Comparison of ENCODE assay signal across 27 cellular contexts in the genomic region with DNA sequence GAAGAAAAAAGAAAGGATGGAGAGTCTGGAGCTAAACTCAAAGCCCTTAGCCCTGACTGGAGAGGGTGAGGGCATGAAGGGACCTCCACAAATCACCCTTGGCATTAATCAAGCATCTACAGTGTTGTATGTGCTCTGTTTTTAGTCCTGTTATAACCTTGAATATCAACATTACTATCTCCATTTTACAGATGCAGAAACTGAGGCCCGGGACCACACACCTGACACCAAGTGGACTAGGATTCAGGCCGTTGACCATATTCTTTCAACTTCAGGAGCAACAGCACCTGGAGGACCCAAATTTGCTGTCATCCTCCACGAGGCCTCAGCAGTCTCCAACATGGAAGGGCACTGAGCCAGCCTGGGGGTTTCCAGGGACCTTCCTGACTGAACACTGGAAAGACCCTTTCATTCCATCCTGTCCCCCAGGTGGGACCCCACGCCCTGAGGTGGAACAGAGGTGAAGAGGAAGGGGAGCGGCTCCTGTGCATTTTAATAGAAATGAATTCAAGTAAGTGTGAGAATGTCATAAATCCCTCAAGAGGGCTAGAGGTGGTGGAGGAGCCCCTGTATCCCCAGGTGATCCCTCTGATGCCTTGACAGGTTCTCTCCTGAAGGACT. TPM values are rescaled to one million over a fixed set of nuclear protein-coding genes. Genes with fewer than 3 reads are reported as not detected.
DNase-seq lines count a peak whose midpoint lies in the region; ATAC-seq, FAIRE-seq and TF ChIP-seq lines count a peak whose summit lies in the region.
"Had no signal": no experiment of that assay in that cellular context is flagged by ENCODE, and none has a peak within 500 bp of the region (broad histone marks: within the 10 kb centered on the region; RNA-seq: fewer than 3 reads in every experiment).

No MANE protein-coding gene starts in this region.

- TF ChIP-seq CTCF in HepG2 (CRISPR knock-in tag; IDR thresholded peaks at IDR 0.05) (no peak), right lobe of liver (IDR thresholded peaks at IDR 0.05) (no peak), K562 (IDR thresholded peaks at IDR 0.05 in 2 of 3, conservative IDR thresholded peaks at IDR 0.05 in 1 of 3; ENCODE audit: insufficient read depth in 2 of 3, low read depth in 1 of 3, low read length in 3 of 3) (no peak)

- H3K79me2 ChIP-seq in HepG2 (ENCODE audit: insufficient read depth, low read length) (no peaks in the 10 kb centered on the region), K562 (ENCODE audit: control insufficient read depth, insufficient read depth, low read length) (no peaks in the 10 kb centered on the region)

- no peak overlapping the region for H3K27ac ChIP-seq in HepG2 (ENCODE audit: extremely low read length, insufficient read depth, low read length)
- no peak overlapping the region for H3K27ac ChIP-seq in right lobe of liver
- no peak overlapping the region for H3K27ac ChIP-seq in K562 (ENCODE audit: extremely low read depth, low read depth, low read length)
- H3K27ac ChIP-seq: A549, Peyer's patch, SK-N-MC had no signal

- CTCF ChIA-PET in HepG2 (lab: Yijun Ruan, JAX; ENCODE audit: low intra/inter-chr PET ratio, low total read pairs) = no interaction called here
- CTCF ChIA-PET in K562 (lab: Yijun Ruan, JAX; ENCODE audit: low intra/inter-chr PET ratio) = no interaction called here

- no peak for DNase-seq in HepG2 (ENCODE audit: low spot score)
- no peak for DNase-seq in right lobe of liver
- DNase-seq in K562 (ENCODE audit: extremely low read depth in 1 of 4, low spot score in 3 of 4) = no peak
- DNase-seq in sciatic nerve (ENCODE audit: low spot score) = peak; percentile 54
- no peak for DNase-seq in T-helper 9 cell
- no peak for DNase-seq in DMS53 (lab: John Stamatoyannopoulos, UW)
- no peak for DNase-seq in SK-N-DZ (ENCODE audit: low spot score)
- DNase-seq: CD8-positive, alpha-beta memory T cell; DMS 273 treated with DMSO at 0.1 percent for 48 hours; DMS79 treated with DMSO at 0.1 percent for 48 hours; GF-D8; HCEC 1CT; IMR-90; NCI-H1048; NCI-H1417 treated with DMSO at 0.1 percent for 48 hours; NCI-H1694 treated with DMSO at 0.1 percent for 48 hours; NCI-H2081; NCI-H226; NCI-H510A; NCI-H69; OCI-M1; SHP77 treated with DMSO at 0.1 percent for 48 hours had no signal

- H3K9me1 ChIP-seq in K562 (ENCODE audit: control insufficient read depth, insufficient read depth, low read length) = no peaks in the 10 kb centered on the region

- TF ChIP-seq POLR2A in HepG2 (IDR thresholded peaks at IDR 0.05; ENCODE audit: insufficient read depth in 1 of 2, low read depth in 2 of 2, low read length in 2 of 2) (no peak), right lobe of liver (IDR thresholded peaks at IDR 0.05) (no peak), K562 (conservative IDR thresholded peaks at IDR 0.05) (no peak)

- FAIRE-seq in HepG2 (lab: Jason Lieb, UNC) (no peak), K562 (lab: Jason Lieb, UNC) (no peak)
- FAIRE-seq: A549, GM12891, H1 had no signal

- BruUV-seq in HepG2 (replicated peaks; lab: Mats Ljungman, UMichigan) = no TSS peak
- no TSS peak for BruUV-seq in K562 (replicated peaks; lab: Mats Ljungman, UMichigan)

- in situ Hi-C loops in HepG2 (cut with HindIII; ENCODE audit: extremely low pct_ligation_motif_present, low pct_unique_long_range_greater_than_20kb) = loop anchor here (25.0 kb wide), 1 partner anchor 950 kb away; no protein-coding TSS in a partner anchor
- in situ Hi-C loops in K562 (cut with MboI) = no loop called here

- H2AFZ ChIP-seq in HepG2 (ENCODE audit: low read length) (no peak overlapping the region), K562 (ENCODE audit: low read depth, low read length) (no peak overlapping the region)

- H3K9me3 ChIP-seq in HepG2 (ENCODE audit: low read length) (no peaks in the 10 kb centered on the region), right lobe of liver (no peaks in the 10 kb centered on the region), K562 (replicated peaks; ENCODE audit: control insufficient read depth, insufficient read depth, low read depth, low read length) (no peaks in the 10 kb centered on the region)
- H3K9me3 ChIP-seq: A549, Peyer's patch had no signal

- POLR2A ChIA-PET in HepG2 (lab: Yijun Ruan, JAX) (no interaction called here), K562 (lab: Yijun Ruan, JAX) (interaction anchor here (0.6 kb wide), 1 partner anchor 37 kb away, joined by 3 read pairs; no protein-coding TSS in a partner anchor)

- WGBS in HepG2 (ENCODE audit: low lambda C conversion rate) = 34% methylated on average over 5 of the region's 5 CpGs
- 76% methylated on average over 4 of the region's 5 CpGs for WGBS in right lobe of liver (ENCODE audit: insufficient coverage, low coverage, low lambda C conversion rate, missing lambda C conversion rate)
- WGBS in K562 (ENCODE audit: insufficient coverage, low coverage, missing lambda C conversion rate) = 54% methylated on average over 5 of the region's 5 CpGs

- intact Hi-C loops in HepG2 (cut with micrococcal nuclease; ENCODE audit: unreplicated experiment) (no loop called here), right lobe of liver (cut with DNase I) (no loop called here), K562 (cut with micrococcal nuclease) (no loop called here), sciatic nerve (cut with DNase I) (no loop called here)

- ATAC-seq in HepG2 = no peak
- no peak for ATAC-seq in right lobe of liver
- ATAC-seq in K562 = no peak
- no peak for ATAC-seq in sciatic nerve
- ATAC-seq: A549 had no signal

- no peaks in the 10 kb centered on the region for H3K36me3 ChIP-seq in HepG2 (replicated peaks in 1 of 2; ENCODE audit: control insufficient read depth in 1 of 2, insufficient read depth in 2 of 2, low read length in 2 of 2)
- no peaks in the 10 kb centered on the region for H3K36me3 ChIP-seq in right lobe of liver
- H3K36me3 ChIP-seq in K562 (ENCODE audit: control insufficient read depth, insufficient read depth, low read length) = no peaks in the 10 kb centered on the region
- H3K36me3 ChIP-seq: Peyer's patch had no signal

- H3K4me2 ChIP-seq in HepG2 (ENCODE audit: low read depth, low read length) (no peak overlapping the region), K562 (ENCODE audit: insufficient read depth, low read length) (no peak overlapping the region)
- H3K4me2 ChIP-seq: A549 had no signal

- no peak for TF ChIP-seq RAD21 in HepG2 (CRISPR knock-in tag; IDR thresholded peaks at IDR 0.05)
- TF ChIP-seq RAD21 in K562 (CRISPR knock-in tag; conservative IDR thresholded peaks at IDR 0.05 in 1 of 2, IDR thresholded peaks at IDR 0.05 in 1 of 2) = no peak

- H4K20me1 ChIP-seq in HepG2 (ENCODE audit: insufficient read depth, low read length) (no peaks in the 10 kb centered on the region), K562 (replicated peaks; ENCODE audit: control insufficient read depth, insufficient read depth, low read length) (no peaks in the 10 kb centered on the region)

- H3K9ac ChIP-seq in HepG2 (ENCODE audit: insufficient read depth, low read depth, low read length) = no peak overlapping the region
- H3K9ac ChIP-seq in K562 (ENCODE audit: insufficient read depth in 1 of 2, low read depth in 2 of 2, low read length in 2 of 2) = peak overlapping the region in 1 of 2 experiments; percentile 2; a peak in 1 of 4 replicates

- H3K27me3 ChIP-seq in HepG2 (ENCODE audit: control insufficient read depth in 1 of 2, insufficient read depth in 2 of 2, low read length in 2 of 2) (no peaks in the 10 kb centered on the region; a peak in 2 of 5 replicates), right lobe of liver (no peaks in the 10 kb centered on the region), K562 (ENCODE audit: control insufficient read depth in 2 of 2, insufficient read depth in 2 of 2, low read length in 2 of 2) (no peaks in the 10 kb centered on the region)
- H3K27me3 ChIP-seq: Peyer's patch had no signal

- peaks cover 15% of the 10 kb centered on the region for H3K4me1 ChIP-seq in HepG2 (ENCODE audit: insufficient read depth, low read length)
- H3K4me1 ChIP-seq in right lobe of liver = peaks cover 0 to 4% (median under 1%) of the 10 kb centered on the region in 4 donors
- peaks cover 14 to 21% of the 10 kb centered on the region in 2 experiments; a peak in 4 of 5 replicates for H3K4me1 ChIP-seq in K562 (replicated peaks in 1 of 2; ENCODE audit: control insufficient read depth in 2 of 2, insufficient read depth in 2 of 2, low read length in 2 of 2)

- TF ChIP-seq EP300 in HepG2 (IDR thresholded peaks at IDR 0.05; ENCODE audit: low read depth in 2 of 2, low read length in 2 of 2) = no peak
- no peak for TF ChIP-seq EP300 in HepG2 (CRISPR knock-in tag; IDR thresholded peaks at IDR 0.05; ENCODE audit: borderline replicate concordance)
- no peak for TF ChIP-seq EP300 in K562 (IDR thresholded peaks at IDR 0.05; ENCODE audit: low read length)

- H3K4me3 ChIP-seq in HepG2 (replicated peaks in 1 of 3; ENCODE audit: insufficient read depth in 1 of 3, low read depth in 2 of 3, low read length in 3 of 3) (no peak overlapping the region), right lobe of liver (no peak overlapping the region), K562 (no peak overlapping the region)
- H3K4me3 ChIP-seq: A549, Peyer's patch, SK-N-MC had no signal

RNA-seq across cellular contexts. Expression of gene SERTAD2, which starts 41.0 kb away (rescaled TPM):
- total RNA-seq in HepG2 (2016; rRNA removed; fragmentation: Illumina TruSeq; extraction: Trizol) (6.7 and 11.8 TPM in 2 replicates), right lobe of liver (10 to 100 TPM in 2 of 6 experiments, 1 to 10 TPM in 4; 3.7 to 14.4 (median 8.4) TPM), K562 (2014; rRNA removed) (5.3 and 5.9 TPM in 2 replicates), K562 (2014; rRNA removed; fragmentation: Illumina TruSeq; extraction: Trizol) (5.7 and 6.1 TPM in 2 replicates), K562 (2015; rRNA removed; fragmentation: Illumina TruSeq; extraction: Trizol) (6.5 and 7.1 TPM in 2 replicates), K562 (2021) (11.3 and 11.6 TPM in 2 replicates), sciatic nerve (25.5 TPM)
- total RNA-seq in HepG2 (2016; cell fraction: cytosol; rRNA removed; fragmentation: Illumina TruSeq; extraction: Trizol; ENCODE audit: low read depth) = 1.4 and 1.5 TPM in 2 replicates
- total RNA-seq in HepG2 (2016; cell fraction: insoluble cytoplasmic fraction; rRNA removed; fragmentation: Illumina TruSeq; extraction: Trizol) = 6.7 and 10.6 TPM in 2 replicates
- 7.8 and 8.3 TPM in 2 replicates for total RNA-seq in HepG2 (2016; cell fraction: membrane; rRNA removed; fragmentation: Illumina TruSeq; extraction: Trizol)
- total RNA-seq in HepG2 (2016; cell fraction: nucleus; rRNA removed; fragmentation: Illumina TruSeq; extraction: Trizol) = 14.3 and 14.5 TPM in 2 replicates
- polyA plus RNA-seq in HepG2 (2011; rRNA removed) (22.6 and 23.5 TPM in 2 replicates), K562 (2011; rRNA removed) (5.9 and 6.6 TPM in 2 replicates), K562 (2014; fragmentation: Illumina TruSeq; extraction: Trizol) (9.4 and 12.5 TPM in 2 replicates), K562 (2014; fragmentation: Nextera tagmentation; extraction: Ambion mirVana) (1 to 10 TPM; 3.0 to 3.4 TPM), K562 (2014; rRNA removed) (6.3 and 7.5 TPM in 2 replicates)
- polyA plus RNA-seq in HepG2 (2011; cell fraction: cytosol; rRNA removed) = 18.0 and 25.0 TPM in 2 replicates
- 19.6 and 25.0 TPM in 2 replicates for polyA plus RNA-seq in HepG2 (2011; cell fraction: nucleus; rRNA removed)
- polyA plus RNA-seq in HepG2 (2012) = 42.6 and 46.2 TPM in 2 replicates
- polyA plus RNA-seq in HepG2 (2016; cell fraction: cytosol; fragmentation: Illumina TruSeq; extraction: Trizol; ENCODE audit: low read depth) = 1.8 and 2.6 TPM in 2 replicates
- polyA plus RNA-seq in HepG2 (2016; cell fraction: insoluble cytoplasmic fraction; fragmentation: Illumina TruSeq; extraction: Trizol; ENCODE audit: low read depth) = 15.8 and 17.6 TPM in 2 replicates
- 6.6 and 6.8 TPM in 2 replicates for polyA plus RNA-seq in HepG2 (2016; cell fraction: membrane; fragmentation: Illumina TruSeq; extraction: Trizol; ENCODE audit: low read depth)
- polyA plus RNA-seq in HepG2 (2016; cell fraction: nucleus; fragmentation: Illumina TruSeq; extraction: Trizol; ENCODE audit: insufficient read depth, low read depth) = 25.6 and 26.8 TPM in 2 replicates
- 7.6 and 39.9 TPM in 2 replicates for polyA minus RNA-seq in HepG2 (2011; rRNA and poly(A)+ RNA removed; ENCODE audit: low replicate concordance)
- polyA minus RNA-seq in HepG2 (2011; cell fraction: cytosol; rRNA and poly(A)+ RNA removed) = 37.8 and 40.2 TPM in 2 replicates
- polyA minus RNA-seq in HepG2 (2011; cell fraction: nucleus; rRNA and poly(A)+ RNA removed) = 37.5 and 39.7 TPM in 2 replicates
- 9.0 and 18.6 TPM in 2 replicates for total RNA-seq in K562 (2011; cell fraction: chromatin; rRNA removed; ENCODE audit: low replicate concordance)
- total RNA-seq in K562 (2011; cell fraction: nucleolus; rRNA removed) = 8.2 and 9.5 TPM in 2 replicates
- 17.8 and 37.0 TPM in 2 replicates for total RNA-seq in K562 (2011; cell fraction: nucleoplasm; rRNA removed)
- 6.1 and 8.2 TPM in 2 replicates for polyA plus RNA-seq in K562 (2011; cell fraction: cytosol; rRNA removed)
- polyA plus RNA-seq in K562 (2011; cell fraction: nucleus; rRNA removed) = 5.4 and 7.0 TPM in 2 replicates
- 10.7 and 11.1 TPM in 2 replicates for polyA plus RNA-seq in K562 (2012)
- 11.4 and 12.5 TPM in 2 replicates for polyA minus RNA-seq in K562 (2011; rRNA and poly(A)+ RNA removed)
- 5.9 and 8.6 TPM in 2 replicates for polyA minus RNA-seq in K562 (2011; cell fraction: cytosol; rRNA and poly(A)+ RNA removed)
- polyA minus RNA-seq in K562 (2011; cell fraction: nucleus; rRNA and poly(A)+ RNA removed) = 7.7 and 10.0 TPM in 2 replicates
- polyA plus RNA-seq in SK-N-DZ (2014; cell fraction: cytosol; rRNA removed) = 5.9 and 7.3 TPM in 2 replicates
- polyA plus RNA-seq in SK-N-DZ (2014; cell fraction: nucleus; rRNA removed) = 3.1 and 4.2 TPM in 2 replicates
